Comparison of ENCODE assay signal across 1 cellular context in the genomic region with DNA sequence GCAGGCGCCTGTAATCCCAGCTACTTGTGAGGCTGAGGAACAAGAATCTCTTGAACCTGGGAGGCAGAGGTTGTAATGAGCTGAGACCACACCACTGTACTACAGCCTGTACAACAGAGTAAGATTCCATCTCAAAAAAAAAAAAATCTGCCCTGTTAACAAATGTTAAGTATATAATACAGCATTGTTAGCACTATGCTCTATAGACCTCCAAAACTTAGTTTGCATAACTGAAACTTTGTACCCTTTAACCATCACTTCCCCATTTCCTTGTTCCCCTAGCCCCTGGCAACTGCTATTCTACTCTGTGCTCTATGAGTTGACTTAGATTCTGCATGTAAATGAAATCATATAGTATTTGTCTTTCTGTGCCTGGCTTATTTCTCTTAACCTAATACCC.
TF ChIP-seq lines count a peak whose summit lies in the region.

No MANE protein-coding gene starts in this region.

TF ChIP-seq in HepG2, 621 proteins besides CTCF, POLR2A, EP300 and RAD21 (continued from another document):
- TF ChIP-seq, protein P1, sequence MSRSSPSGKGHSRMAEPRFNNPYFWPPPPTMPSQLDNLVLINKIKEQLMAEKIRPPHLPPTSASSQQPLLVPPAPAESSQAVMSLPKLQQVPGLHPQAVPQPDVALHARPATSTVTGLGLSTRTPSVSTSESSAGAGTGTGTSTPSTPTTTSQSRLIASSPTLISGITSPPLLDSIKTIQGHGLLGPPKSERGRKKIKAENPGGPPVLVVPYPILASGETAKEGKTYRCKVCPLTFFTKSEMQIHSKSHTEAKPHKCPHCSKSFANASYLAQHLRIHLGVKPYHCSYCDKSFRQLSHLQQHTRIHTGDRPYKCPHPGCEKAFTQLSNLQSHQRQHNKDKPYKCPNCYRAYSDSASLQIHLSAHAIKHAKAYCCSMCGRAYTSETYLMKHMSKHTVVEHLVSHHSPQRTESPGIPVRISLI (CRISPR knock-in tag; IDR thresholded peaks at IDR 0.05; ENCODE audit: borderline replicate concordance): peak; percentile 55; the same call in 1 of the 2 replicates
- TF ChIP-seq HNF4G (IDR thresholded peaks at IDR 0.05; ENCODE audit: borderline replicate concordance, low read depth, low read length) (0 out of 2 replicates have a peak, but pooled peaks have one; percentile 34), HNF4G (CRISPR knock-in tag; IDR thresholded peaks at IDR 0.05; ENCODE audit: borderline replicate concordance, low read depth) (no peak), SOX5 (CRISPR knock-in tag; IDR thresholded peaks at IDR 0.05; ENCODE audit: borderline replicate concordance) (peak; percentile 29; the same call in 1 of the 2 replicates)
